Comparison of ENCODE assay signal across 27 cellular contexts in the genomic region with DNA sequence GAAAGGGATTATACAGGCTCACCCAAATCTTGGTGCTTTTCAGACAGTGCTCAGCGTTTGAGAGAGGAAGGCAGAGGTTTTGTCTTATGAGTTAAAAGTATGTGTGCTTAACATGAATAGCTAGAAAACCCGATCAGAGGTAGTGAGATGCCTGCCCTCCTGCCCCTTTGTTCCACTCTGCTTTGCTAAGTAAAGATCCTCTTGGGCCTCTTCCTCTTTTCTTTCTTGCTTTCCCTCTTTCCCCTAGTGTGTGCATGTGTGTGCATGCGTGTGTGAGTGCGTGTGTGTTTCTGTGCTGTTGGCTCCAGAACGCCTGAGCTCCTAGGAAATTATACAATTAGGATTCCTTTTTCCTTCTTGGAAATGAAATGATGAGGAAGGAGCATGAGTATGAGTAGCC.
A peak's percentile ranks its signal among the peaks of the same experiment; 100 is the strongest.
DNase-seq lines count a peak whose midpoint lies in the region; ATAC-seq and TF ChIP-seq lines count a peak whose summit lies in the region.
"Had no signal": no experiment of that assay in that cellular context is flagged by ENCODE, and none has a peak within 500 bp of the region (broad histone marks: within the 10 kb centered on the region; RNA-seq: fewer than 3 reads in every experiment).

No MANE protein-coding gene starts in this region.

- no peak for ATAC-seq in T-helper 17 cell
- ATAC-seq: K562; naive thymus-derived CD8-positive, alpha-beta T cell; right lobe of liver; stimulated activated effector memory CD8-positive, alpha-beta T cell treated with anti-CD3 and anti-CD28 coated beads, Interleukin-12 subunit alpha, Interleukin-12 subunit beta, amount 100 ng/mL, for 72 hours had no signal

- H3K27me3 Mint-ChIP-seq in MCF 10A (ENCODE audit: insufficient read depth, unreplicated experiment), result no peaks in the 10 kb centered on the region
- peaks cover 30% of the 10 kb centered on the region for H3K27me3 Mint-ChIP-seq in nephron (ENCODE audit: low read depth)
- H3K27me3 Mint-ChIP-seq in T-helper 17 cell, result peaks cover 46% of the 10 kb centered on the region

- no peaks in the 10 kb centered on the region for H3K4me1 ChIP-seq in breast epithelium
- H3K4me1 ChIP-seq in esophagus (ENCODE audit: control insufficient read depth in 2 of 2, insufficient read depth in 2 of 2, low read length in 1 of 2), result peaks cover 0 to 8% of the 10 kb centered on the region in 2 donors
- peaks cover 38% of the 10 kb centered on the region for H3K4me1 ChIP-seq in vagina
- H3K4me1 ChIP-seq: right lobe of liver, uterus had no signal

- intact Hi-C loops in breast epithelium (cut with DNase I; ENCODE audit: low total_unique reads) (no loop called here), MCF 10A (cut with micrococcal nuclease) (no loop called here), vagina (cut with DNase I) (loop anchor here (10.0 kb wide), 1 partner anchor 614 kb away; no protein-coding TSS in a partner anchor)

- WGBS in esophagus, 2 donors, result 28 to 29% methylated on average over 5 of the region's 5 CpGs

- H3K27ac Mint-ChIP-seq in MCF 10A (ENCODE audit: low read depth, unreplicated experiment), result no peak overlapping the region
- peak overlapping the region in 2 of 3 experiments; percentile 17 to 26 for H3K27ac Mint-ChIP-seq in nephron
- no peak overlapping the region for H3K27ac Mint-ChIP-seq in T-helper 17 cell
- H3K27ac Mint-ChIP-seq: stimulated activated effector memory CD8-positive, alpha-beta T cell treated with anti-CD3 and anti-CD28 coated beads, Interleukin-12 subunit alpha, Interleukin-12 subunit beta, amount 100 ng/mL, for 72 hours had no signal

- no peaks in the 10 kb centered on the region for H3K9me3 Mint-ChIP-seq in MCF 10A (ENCODE audit: unreplicated experiment)
- no peaks in the 10 kb centered on the region for H3K9me3 Mint-ChIP-seq in nephron
- H3K9me3 Mint-ChIP-seq: stimulated activated effector memory CD8-positive, alpha-beta T cell treated with anti-CD3 and anti-CD28 coated beads, Interleukin-12 subunit alpha, Interleukin-12 subunit beta, amount 100 ng/mL, for 72 hours had no signal

- H3K36me3 Mint-ChIP-seq in MCF 10A (ENCODE audit: insufficient read depth, unreplicated experiment) (peaks cover 6% of the 10 kb centered on the region), nephron (ENCODE audit: low read depth) (no peaks in the 10 kb centered on the region), T-helper 17 cell (ENCODE audit: low read depth) (no peaks in the 10 kb centered on the region)
- H3K36me3 Mint-ChIP-seq: naive thymus-derived CD8-positive, alpha-beta T cell; stimulated activated effector memory CD8-positive, alpha-beta T cell treated with anti-CD3 and anti-CD28 coated beads, Interleukin-12 subunit alpha, Interleukin-12 subunit beta, amount 100 ng/mL, for 72 hours had no signal

- BruUV-seq in MCF 10A (replicated peaks; lab: Mats Ljungman, UMichigan), result no TSS peak

- H3K4me3 Mint-ChIP-seq in MCF 10A (ENCODE audit: unreplicated experiment) (no peak overlapping the region), nephron (peak overlapping the region in 2 of 3 experiments; percentile 7 to 31), T-helper 17 cell (no peak overlapping the region)
- H3K4me3 Mint-ChIP-seq: naive thymus-derived CD8-positive, alpha-beta T cell; stimulated activated effector memory CD8-positive, alpha-beta T cell treated with anti-CD3 and anti-CD28 coated beads, Interleukin-12 subunit alpha, Interleukin-12 subunit beta, amount 100 ng/mL, for 72 hours had no signal

- H3K9me3 ChIP-seq in breast epithelium, result no peaks in the 10 kb centered on the region
- no peaks in the 10 kb centered on the region for H3K9me3 ChIP-seq in esophagus (ENCODE audit: control insufficient read depth in 2 of 2, insufficient read depth in 1 of 2, low read depth in 1 of 2, low read length in 1 of 2)
- no peaks in the 10 kb centered on the region for H3K9me3 ChIP-seq in vagina
- no peaks in the 10 kb centered on the region for H3K9me3 ChIP-seq in T-helper 17 cell (ENCODE audit: control insufficient read depth, low read length, poor library complexity, severe bottlenecking)
- H3K9me3 ChIP-seq: ovary, right lobe of liver, uterus had no signal

- H3K27ac ChIP-seq in breast epithelium (peak overlapping the region; percentile 35 to 66), esophagus (ENCODE audit: low read depth in 2 of 2, low read length in 1 of 2) (peak overlapping the region; percentile 74 to 84), vagina (peak overlapping the region; percentile 65)
- H3K27ac ChIP-seq: ovary, right lobe of liver, SK-N-MC, uterus had no signal

- no peaks in the 10 kb centered on the region for H3K36me3 ChIP-seq in breast epithelium
- H3K36me3 ChIP-seq in esophagus (ENCODE audit: control insufficient read depth in 2 of 2, insufficient read depth in 2 of 2, low read length in 1 of 2), result peaks cover 0 to 2% of the 10 kb centered on the region in 2 donors
- no peaks in the 10 kb centered on the region for H3K36me3 ChIP-seq in vagina
- H3K36me3 ChIP-seq: MG63, ovary, right lobe of liver, uterus had no signal

- CTCF ChIA-PET in MCF 10A (lab: Yijun Ruan, JAX), result interaction anchor here (0.5 to 1.5 kb wide), 3 partner anchors 23 to 362 kb away, joined by 3 to 4 read pairs (median 3); no protein-coding TSS in a partner anchor

- DNase-seq in breast epithelium (ENCODE audit: low spot score in 2 of 2) (no peak), MCF 10A (ENCODE audit: unreplicated experiment) (no peak), vagina (ENCODE audit: extremely low spot score in 2 of 2) (no peak), NCI-H2029 (lab: John Stamatoyannopoulos, UW) (no peak), T-helper 17 cell (no peak)
- DNase-seq in stimulated activated CD8-positive, alpha-beta memory T cell treated with anti-CD3 and anti-CD28 coated beads, Interleukin-4, amount 100 ng/mL, for 48 hours, result no peak
- DNase-seq: activated CD4-positive, alpha-beta T cell treated with anti-CD3 and anti-CD28 coated beads for 4 hours; activated gamma-delta T cell treated with Interleukin-2 at 50 U/mL for 16 hours; activated T-cell treated with anti-CD3 and anti-CD28 coated beads for 4 hours; dermis blood vessel endothelial cell; islet precursor cell; MG63; naive thymus-derived CD8-positive, alpha-beta T cell; NCI-H1436 treated with DMSO at 0.1 percent for 48 hours; NCI-H2171 treated with DMSO at 0.1 percent for 48 hours; NCI-H526; ovary; right lobe of liver; stimulated activated CD4-positive, alpha-beta T cell treated with anti-CD3 and anti-CD28 coated beads, Interleukin-12 subunit alpha, Interleukin-12 subunit beta, amount 100 ng/mL, for 4 hours; stimulated activated CD4-positive, alpha-beta T cell treated with anti-CD3 and anti-CD28 coated beads, Interleukin-4, amount 100 ng/mL, for 1 hour; T-helper 2 cell; uterus had no signal

- H3K27me3 ChIP-seq in breast epithelium (no peaks in the 10 kb centered on the region), esophagus (ENCODE audit: control insufficient read depth in 1 of 2, insufficient read depth in 2 of 2, low read length in 2 of 2) (no peaks in the 10 kb centered on the region), vagina (no peaks in the 10 kb centered on the region)
- H3K27me3 ChIP-seq: MG63, ovary, right lobe of liver, uterus had no signal

- POLR2A ChIA-PET in MCF 10A (lab: Yijun Ruan, JAX), result interaction anchor here (0.6 to 1.1 kb wide), 2 partner anchors 10 to 23 kb away, joined by 3 read pairs; no protein-coding TSS in a partner anchor

- peak overlapping the region in 2 of 3 donors; percentile 34 to 46 for H3K4me3 ChIP-seq in breast epithelium
- peak overlapping the region; percentile 47 to 71 for H3K4me3 ChIP-seq in esophagus (ENCODE audit: low read depth in 1 of 2, low read length in 2 of 2)
- peak overlapping the region in 1 of 2 donors; percentile 42 for H3K4me3 ChIP-seq in vagina
- H3K4me3 ChIP-seq: K562, MG63, ovary, right lobe of liver, SK-N-MC, uterus had no signal

- H3K4me1 Mint-ChIP-seq in MCF 10A (ENCODE audit: insufficient read depth, unreplicated experiment) (no peaks in the 10 kb centered on the region), nephron (peaks cover 29% of the 10 kb centered on the region), T-helper 17 cell (no peaks in the 10 kb centered on the region)
- H3K4me1 Mint-ChIP-seq: stimulated activated effector memory CD8-positive, alpha-beta T cell treated with anti-CD3 and anti-CD28 coated beads, Interleukin-12 subunit alpha, Interleukin-12 subunit beta, amount 100 ng/mL, for 72 hours had no signal

- TF ChIP-seq CTCF in breast epithelium (IDR thresholded peaks at IDR 0.05) (no peak), MCF 10A (IDR thresholded peaks at IDR 0.05; ENCODE audit: unreplicated experiment) (no peak), nephron (IDR thresholded peaks at IDR 0.05; ENCODE audit: unreplicated experiment in 3 of 3) (no peak), vagina (IDR thresholded peaks at IDR 0.05) (no peak)

- no peak for TF ChIP-seq POLR2A in breast epithelium (IDR thresholded peaks at IDR 0.05)
- TF ChIP-seq POLR2A in vagina (IDR thresholded peaks at IDR 0.05), result no peak

Comparison
In these comparisons a context has a peak if more than half of its experiments do, and no peak if none do; other contexts are left out.
1. H3K27ac Mint-ChIP-seq: peak in nephron (2 of 3); none in MCF 10A (single experiment) and T-helper 17 cell (single experiment).
2. H3K4me3 Mint-ChIP-seq: peak in nephron (2 of 3); none in MCF 10A (single experiment) and T-helper 17 cell (single experiment).
3. Peak in every context shown above with its lines, with median percentiles within 50 percentile points of each other: H3K27ac ChIP-seq.